Comparison of ENCODE assay signal across 8 cellular contexts in genomic region chr4:127965062-127965802, GRCh38.
DNase-seq lines count a peak whose midpoint lies in the region; ATAC-seq and FAIRE-seq lines count a peak whose summit lies in the region.

ABHD18 (plus strand) TSS chr4:127965406; CDS start chr4:127982956, 17,550 bp downstream.
MFSD8 (minus strand) TSS chr4:127965173; CDS start chr4:127965133, 40 bp downstream.

- ATAC-seq in GM19324 (IDR thresholded peaks at IDR 0.05; ENCODE audit: low FRiP score, unreplicated experiment) (peak; percentile 99), HG03469 (IDR thresholded peaks at IDR 0.05; ENCODE audit: unreplicated experiment) (peak; percentile 93)

- DNase-seq in C1 segment of cervical spinal cord (lab: John Stamatoyannopoulos, UW) (peak; percentile 33 to 97 (median 90)), NCI-H526 (lab: John Stamatoyannopoulos, UW) (peak; percentile 97 to 99), kidney tubule cell (ENCODE audit: low spot score) (peak; percentile 100)
- DNase-seq in activated CD4-positive, alpha-beta T cell treated with anti-CD3 and anti-CD28 coated beads for 48 hours, result peak; percentile 99
- peak; percentile 94 to 99 (median 98) for DNase-seq in stimulated activated CD4-positive, alpha-beta T cell treated with anti-CD3 and anti-CD28 coated beads, Interleukin-1b, Interleukin-23, amount 100 ng/mL, for 24 hours (ENCODE audit: low read depth in 4 of 4, low spot score in 1 of 4)

- peak; percentile 69 for FAIRE-seq in colon (lab: Jason Lieb, UNC)

Comparison
In these comparisons a context has a peak if more than half of its experiments do, and no peak if none do; other contexts are left out.
1. Peak in every context shown above with its lines: DNase-seq and ATAC-seq.